9 cellular contexts compared by ENCODE assay signal in the genomic region with DNA sequence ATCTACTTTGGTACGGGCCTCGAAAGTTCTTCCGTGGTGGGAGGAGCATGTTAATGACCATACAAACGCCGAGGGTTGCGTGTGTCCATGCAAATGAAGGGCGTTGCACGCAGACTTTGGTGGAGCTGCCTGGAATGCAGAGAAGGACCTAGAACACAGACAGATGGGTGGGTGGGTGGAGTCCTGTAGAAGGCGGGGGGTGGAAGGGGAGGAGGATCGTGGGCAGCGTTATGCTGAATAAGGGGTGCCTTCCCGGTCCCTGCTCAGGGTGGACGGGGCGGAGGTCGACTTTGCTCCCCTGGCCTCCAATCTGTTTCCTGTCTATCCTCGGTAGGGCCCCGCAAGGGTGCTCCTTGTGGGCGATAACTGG. TPM values are rescaled to one million over a fixed set of nuclear protein-coding genes. Genes with fewer than 3 reads are reported as not detected.
DNase-seq lines count a peak whose midpoint lies in the region; ATAC-seq and FAIRE-seq lines count a peak whose summit lies in the region.
"Had no signal": no experiment of that assay in that cellular context is flagged by ENCODE, and none has a peak within 500 bp of the region (broad histone marks: within the 10 kb centered on the region; RNA-seq: fewer than 3 reads in every experiment).

No MANE protein-coding gene starts in this region.

- peak overlapping the region; percentile 80 to 87 (median 85) for H3K4me3 Mint-ChIP-seq in CD4-positive, CD25-positive, alpha-beta regulatory T cell
- peak overlapping the region; percentile 79 to 93 (median 92) for H3K4me3 Mint-ChIP-seq in IgD-negative memory B cell
- H3K4me3 Mint-ChIP-seq in activated T-helper 1 cell treated with anti-CD3 and anti-CD28 coated beads, Interleukin-12 subunit alpha, Interleukin-12 subunit beta, Interleukin-2, Interleukin-4 antibody, amounts not matched to agents 30 ng/mL and 10 ng/mL and 1 ng/mL, durations not matched to agents 14 hours and 24 hours and 36 hours, result peak overlapping the region; percentile 77

- H3K27ac ChIP-seq in CD4-positive, CD25-positive, alpha-beta regulatory T cell (ENCODE audit: insufficient read depth, low read length, poor library complexity, severe bottlenecking), result no peak overlapping the region
- H3K27ac ChIP-seq in muscle layer of colon (ENCODE audit: low read depth, low read length), result no peak overlapping the region

- H3K4me1 ChIP-seq in CD4-positive, CD25-positive, alpha-beta regulatory T cell (ENCODE audit: control insufficient read depth, insufficient read depth, low read length, poor library complexity, severe bottlenecking), result peaks cover 68% of the 10 kb centered on the region
- peaks cover 16% of the 10 kb centered on the region for H3K4me1 ChIP-seq in muscle layer of colon (ENCODE audit: insufficient read depth, low read length)

- H3K27ac Mint-ChIP-seq in CD4-positive, CD25-positive, alpha-beta regulatory T cell, result no peak overlapping the region
- H3K27ac Mint-ChIP-seq in IgD-negative memory B cell, result peak overlapping the region in 2 of 3 donors; percentile 78 to 89
- H3K27ac Mint-ChIP-seq in activated T-helper 1 cell treated with anti-CD3 and anti-CD28 coated beads, Interleukin-12 subunit alpha, Interleukin-12 subunit beta, Interleukin-2, Interleukin-4 antibody, amounts not matched to agents 30 ng/mL and 10 ng/mL and 1 ng/mL, durations not matched to agents 14 hours and 24 hours and 36 hours, result peak overlapping the region; percentile 52

- no peak for FAIRE-seq in HTR-8/SVneo (lab: Jason Lieb, UNC)
- FAIRE-seq: colon had no signal

- H3K4me3 ChIP-seq in CD4-positive, CD25-positive, alpha-beta regulatory T cell (ENCODE audit: low read depth, low read length), result no peak overlapping the region
- H3K4me3 ChIP-seq in muscle layer of colon (ENCODE audit: low read depth in 1 of 2, low read length in 2 of 2), result peak overlapping the region; percentile 55 to 59

- H3K9ac ChIP-seq in muscle layer of colon (ENCODE audit: low read length), result no peak overlapping the region

- ATAC-seq in CD4-positive, CD25-positive, alpha-beta regulatory T cell (ENCODE audit: low read depth in 2 of 2), result no peak
- no peak for ATAC-seq in HG03342 (IDR thresholded peaks at IDR 0.05; ENCODE audit: unreplicated experiment)
- ATAC-seq in GM19351 (IDR thresholded peaks at IDR 0.05; ENCODE audit: unreplicated experiment), result no peak
- ATAC-seq in GM18502 (IDR thresholded peaks at IDR 0.05; ENCODE audit: poor library complexity, unreplicated experiment), result no peak

- H3K36me3 ChIP-seq in CD4-positive, CD25-positive, alpha-beta regulatory T cell (ENCODE audit: control insufficient read depth, insufficient read depth, low read length), result no peaks in the 10 kb centered on the region
- H3K36me3 ChIP-seq in muscle layer of colon (ENCODE audit: insufficient read depth, low read length), result no peaks in the 10 kb centered on the region

- intact Hi-C loops in activated T-helper 1 cell treated with anti-CD3 and anti-CD28 coated beads, Interleukin-12 subunit alpha, Interleukin-12 subunit beta, Interleukin-2, Interleukin-4 antibody, amounts not matched to agents 30 ng/mL and 10 ng/mL and 1 ng/mL, durations not matched to agents 14 hours and 24 hours and 36 hours (cut with micrococcal nuclease), result loop anchor here (2.0 to 5.0 kb wide), 5 partner anchors 14 to 976 kb away; partner anchors contain the start of genes FLYWCH2 and HCFC1R1

- no peaks in the 10 kb centered on the region for H3K9me3 ChIP-seq in CD4-positive, CD25-positive, alpha-beta regulatory T cell (ENCODE audit: control insufficient read depth in 2 of 2, low read length in 2 of 2)
- no peaks in the 10 kb centered on the region for H3K9me3 ChIP-seq in muscle layer of colon (ENCODE audit: low read length)

- peaks cover 0 to 45% (median 4%) of the 10 kb centered on the region in 4 donors for H3K4me1 Mint-ChIP-seq in CD4-positive, CD25-positive, alpha-beta regulatory T cell
- peaks cover 14 to 15% (median 14%) of the 10 kb centered on the region in 3 donors for H3K4me1 Mint-ChIP-seq in IgD-negative memory B cell
- peaks cover 22% of the 10 kb centered on the region for H3K4me1 Mint-ChIP-seq in activated T-helper 1 cell treated with anti-CD3 and anti-CD28 coated beads, Interleukin-12 subunit alpha, Interleukin-12 subunit beta, Interleukin-2, Interleukin-4 antibody, amounts not matched to agents 30 ng/mL and 10 ng/mL and 1 ng/mL, durations not matched to agents 14 hours and 24 hours and 36 hours (ENCODE audit: low read depth)

- peaks cover 0 to 1% (median 0%) of the 10 kb centered on the region in 7 donors for H3K9me3 Mint-ChIP-seq in CD4-positive, CD25-positive, alpha-beta regulatory T cell
- H3K9me3 Mint-ChIP-seq in IgD-negative memory B cell, result peaks cover 0 to 2% (median 0%) of the 10 kb centered on the region in 3 donors
- H3K9me3 Mint-ChIP-seq in activated T-helper 1 cell treated with anti-CD3 and anti-CD28 coated beads, Interleukin-12 subunit alpha, Interleukin-12 subunit beta, Interleukin-2, Interleukin-4 antibody, amounts not matched to agents 30 ng/mL and 10 ng/mL and 1 ng/mL, durations not matched to agents 14 hours and 24 hours and 36 hours, result no peaks in the 10 kb centered on the region

- no peaks in the 10 kb centered on the region for H3K27me3 ChIP-seq in CD4-positive, CD25-positive, alpha-beta regulatory T cell (ENCODE audit: control insufficient read depth, insufficient read depth, low read length)
- H3K27me3 ChIP-seq in muscle layer of colon (ENCODE audit: control insufficient read depth in 1 of 2, insufficient read depth in 2 of 2, low read length in 2 of 2), result peaks cover 42 to 77% of the 10 kb centered on the region in 2 donors

- peaks cover 42% of the 10 kb centered on the region for H3K27me3 Mint-ChIP-seq in CD4-positive, CD25-positive, alpha-beta regulatory T cell
- H3K27me3 Mint-ChIP-seq in IgD-negative memory B cell, result peaks cover 27% of the 10 kb centered on the region
- peaks cover 22% of the 10 kb centered on the region for H3K27me3 Mint-ChIP-seq in activated T-helper 1 cell treated with anti-CD3 and anti-CD28 coated beads, Interleukin-12 subunit alpha, Interleukin-12 subunit beta, Interleukin-2, Interleukin-4 antibody, amounts not matched to agents 30 ng/mL and 10 ng/mL and 1 ng/mL, durations not matched to agents 14 hours and 24 hours and 36 hours (ENCODE audit: insufficient read depth)

- no peak for DNase-seq in CD4-positive, CD25-positive, alpha-beta regulatory T cell
- DNase-seq in activated T-helper 1 cell treated with anti-CD3 and anti-CD28 coated beads, Interleukin-12 subunit alpha, Interleukin-12 subunit beta, Interleukin-2, Interleukin-4 antibody, amounts not matched to agents 30 ng/mL and 10 ng/mL and 1 ng/mL, durations not matched to agents 14 hours and 24 hours and 36 hours (ENCODE audit: low spot score), result no peak
- DNase-seq in HTR-8/SVneo (ENCODE audit: insufficient read length, low spot score), result no peak

- no peaks in the 10 kb centered on the region for H3K36me3 Mint-ChIP-seq in CD4-positive, CD25-positive, alpha-beta regulatory T cell
- H3K36me3 Mint-ChIP-seq in IgD-negative memory B cell, result peaks cover 4% of the 10 kb centered on the region
- H3K36me3 Mint-ChIP-seq in activated T-helper 1 cell treated with anti-CD3 and anti-CD28 coated beads, Interleukin-12 subunit alpha, Interleukin-12 subunit beta, Interleukin-2, Interleukin-4 antibody, amounts not matched to agents 30 ng/mL and 10 ng/mL and 1 ng/mL, durations not matched to agents 14 hours and 24 hours and 36 hours (ENCODE audit: low read depth), result peaks cover 8% of the 10 kb centered on the region

RNA-seq across cellular contexts. Expression of gene PAQR4, which starts 0.8 kb away (rescaled TPM):
- 5.6 TPM for total RNA-seq in CD4-positive, CD25-positive, alpha-beta regulatory T cell
- 1 to 10 TPM; 2.2 to 8.0 (median 4.4) TPM for polyA plus RNA-seq in CD4-positive, CD25-positive, alpha-beta regulatory T cell
- 1.9 TPM for polyA plus RNA-seq in IgD-negative memory B cell
- total RNA-seq in activated T-helper 1 cell treated with anti-CD3 and anti-CD28 coated beads, Interleukin-12 subunit alpha, Interleukin-12 subunit beta, Interleukin-2, Interleukin-4 antibody, amounts not matched to agents 30 ng/mL and 10 ng/mL and 1 ng/mL, durations not matched to agents 14 hours and 24 hours and 36 hours, result 40.1 and 44.0 TPM in 2 replicates

RNA-seq across cellular contexts. Expression of gene KREMEN2, which starts 4.3 kb away (rescaled TPM):
- total RNA-seq in CD4-positive, CD25-positive, alpha-beta regulatory T cell, result not detected
- polyA plus RNA-seq in CD4-positive, CD25-positive, alpha-beta regulatory T cell, result not detected
- 1.5 TPM for polyA plus RNA-seq in IgD-negative memory B cell
- total RNA-seq in activated T-helper 1 cell treated with anti-CD3 and anti-CD28 coated beads, Interleukin-12 subunit alpha, Interleukin-12 subunit beta, Interleukin-2, Interleukin-4 antibody, amounts not matched to agents 30 ng/mL and 10 ng/mL and 1 ng/mL, durations not matched to agents 14 hours and 24 hours and 36 hours, result 0.10 and 0.18 TPM in 2 replicates

RNA-seq across cellular contexts. Expression of gene PKMYT1, which starts 11.9 kb away (rescaled TPM):
- 5.7 TPM for total RNA-seq in CD4-positive, CD25-positive, alpha-beta regulatory T cell
- polyA plus RNA-seq in CD4-positive, CD25-positive, alpha-beta regulatory T cell, result 1 to 10 TPM; 1.5 to 7.2 (median 2.3) TPM
- polyA plus RNA-seq in IgD-negative memory B cell, result 1.4 TPM
- 151 and 152 TPM in 2 replicates for total RNA-seq in activated T-helper 1 cell treated with anti-CD3 and anti-CD28 coated beads, Interleukin-12 subunit alpha, Interleukin-12 subunit beta, Interleukin-2, Interleukin-4 antibody, amounts not matched to agents 30 ng/mL and 10 ng/mL and 1 ng/mL, durations not matched to agents 14 hours and 24 hours and 36 hours

RNA-seq across cellular contexts. Expression of gene CLDN9, which starts 44.4 kb away (rescaled TPM):
- total RNA-seq in CD4-positive, CD25-positive, alpha-beta regulatory T cell, result not detected
- polyA plus RNA-seq in CD4-positive, CD25-positive, alpha-beta regulatory T cell, result not detected
- not detected for polyA plus RNA-seq in IgD-negative memory B cell
- not detected in 2 replicates for total RNA-seq in activated T-helper 1 cell treated with anti-CD3 and anti-CD28 coated beads, Interleukin-12 subunit alpha, Interleukin-12 subunit beta, Interleukin-2, Interleukin-4 antibody, amounts not matched to agents 30 ng/mL and 10 ng/mL and 1 ng/mL, durations not matched to agents 14 hours and 24 hours and 36 hours

RNA-seq across cellular contexts. Expression of gene CLDN6, which starts 49.6 kb away (rescaled TPM):
- total RNA-seq in CD4-positive, CD25-positive, alpha-beta regulatory T cell, result not detected
- polyA plus RNA-seq in CD4-positive, CD25-positive, alpha-beta regulatory T cell, result not detected
- not detected for polyA plus RNA-seq in IgD-negative memory B cell
- total RNA-seq in activated T-helper 1 cell treated with anti-CD3 and anti-CD28 coated beads, Interleukin-12 subunit alpha, Interleukin-12 subunit beta, Interleukin-2, Interleukin-4 antibody, amounts not matched to agents 30 ng/mL and 10 ng/mL and 1 ng/mL, durations not matched to agents 14 hours and 24 hours and 36 hours, result not detected in 2 replicates

Comparison
In these comparisons a context has a peak if more than half of its experiments do, and no peak if none do; other contexts are left out.
1. H3K27ac Mint-ChIP-seq: peak in IgD-negative memory B cell (2 of 3) and activated T-helper 1 cell treated with anti-CD3 and anti-CD28 coated beads, Interleukin-12 subunit alpha, Interleukin-12 subunit beta, Interleukin-2, Interleukin-4 antibody, amounts not matched to agents 30 ng/mL and 10 ng/mL and 1 ng/mL, durations not matched to agents 14 hours and 24 hours and 36 hours (single experiment); none in CD4-positive, CD25-positive, alpha-beta regulatory T cell (0 of 3).
2. RNA of gene PKMYT1, which starts 11.9 kb away (total RNA-seq): 151 to 152 TPM in activated T-helper 1 cell treated with anti-CD3 and anti-CD28 coated beads, Interleukin-12 subunit alpha, Interleukin-12 subunit beta, Interleukin-2, Interleukin-4 antibody, amounts not matched to agents 30 ng/mL and 10 ng/mL and 1 ng/mL, durations not matched to agents 14 hours and 24 hours and 36 hours; 5.7 TPM in CD4-positive, CD25-positive, alpha-beta regulatory T cell (single experiment); every median in the first group is over 10 times any median in the second.
3. Peak in every context shown above with its lines, with median percentiles within 50 percentile points of each other: H3K4me3 Mint-ChIP-seq.